Comparison of ENCODE assay signal across 13 cellular contexts in genomic region chr9:127847155-127847463, GRCh38. TPM values are rescaled to one million over a fixed set of nuclear protein-coding genes. Genes with fewer than 3 reads are reported as not detected.
DNase-seq lines count a peak whose midpoint lies in the region; ATAC-seq, FAIRE-seq and TF ChIP-seq lines count a peak whose summit lies in the region.
"Had no signal": no experiment of that assay in that cellular context is flagged by ENCODE, and none has a peak within 500 bp of the region (broad histone marks: within the 10 kb centered on the region; RNA-seq: fewer than 3 reads in every experiment).

No MANE protein-coding gene starts in this region.

- H3K9me3 Mint-ChIP-seq in immature natural killer cell, result peaks cover 3 to 12% (median 8%) of the 10 kb centered on the region in 6 donors
- peaks cover 9% of the 10 kb centered on the region for H3K9me3 Mint-ChIP-seq in activated naive CD8-positive, alpha-beta T cell treated with anti-CD3 and anti-CD28 coated beads, Interleukin-2, amount 50 U/mL, for 24 hours

- peaks cover 14 to 17% of the 10 kb centered on the region in 2 donors for H3K4me1 Mint-ChIP-seq in immature natural killer cell
- peaks cover 5% of the 10 kb centered on the region for H3K4me1 Mint-ChIP-seq in activated naive CD8-positive, alpha-beta T cell treated with anti-CD3 and anti-CD28 coated beads, Interleukin-2, amount 50 U/mL, for 24 hours

- no peak overlapping the region for H3K4me3 Mint-ChIP-seq in immature natural killer cell
- H3K4me3 Mint-ChIP-seq in activated naive CD8-positive, alpha-beta T cell treated with anti-CD3 and anti-CD28 coated beads, Interleukin-2, amount 50 U/mL, for 24 hours, result no peak overlapping the region
- H3K4me3 Mint-ChIP-seq: WTC11 had no signal

- no peak for ATAC-seq in activated naive CD8-positive, alpha-beta T cell treated with anti-CD3 and anti-CD28 coated beads, Interleukin-2, amount 50 U/mL, for 24 hours
- ATAC-seq: WTC11 had no signal

- intact Hi-C loops in adrenal gland (cut with DNase I), result no loop called here

- no peaks in the 10 kb centered on the region for H3K9me3 ChIP-seq in adrenal gland (replicated peaks in 1 of 3)

- no peaks in the 10 kb centered on the region for H3K27me3 Mint-ChIP-seq in immature natural killer cell (ENCODE audit: low read depth in 3 of 3)
- H3K27me3 Mint-ChIP-seq in activated naive CD8-positive, alpha-beta T cell treated with anti-CD3 and anti-CD28 coated beads, Interleukin-2, amount 50 U/mL, for 24 hours, result no peaks in the 10 kb centered on the region

- WGBS in adrenal gland, 4 donors, result 40 to 58% (median 52%) methylated on average over 4 to 6 of the region's 6 CpGs

- FAIRE-seq in frontal cortex (lab: Jason Lieb, UNC) (no peak), GM19239 (lab: Jason Lieb, UNC) (no peak)
- FAIRE-seq: RCC 7860 had no signal

- peaks cover 7 to 19% (median 8%) of the 10 kb centered on the region in 3 donors for H3K36me3 Mint-ChIP-seq in immature natural killer cell
- H3K36me3 Mint-ChIP-seq in activated naive CD8-positive, alpha-beta T cell treated with anti-CD3 and anti-CD28 coated beads, Interleukin-2, amount 50 U/mL, for 24 hours (ENCODE audit: low read depth), result peaks cover 32% of the 10 kb centered on the region

- H3K27me3 ChIP-seq in adrenal gland, result no peaks in the 10 kb centered on the region

- H3K27ac Mint-ChIP-seq in immature natural killer cell, result peak overlapping the region; percentile 49 to 80 (median 64)
- no peak overlapping the region for H3K27ac Mint-ChIP-seq in activated naive CD8-positive, alpha-beta T cell treated with anti-CD3 and anti-CD28 coated beads, Interleukin-2, amount 50 U/mL, for 24 hours
- H3K27ac Mint-ChIP-seq: WTC11 had no signal

- no peak for TF ChIP-seq POLR2A in adrenal gland (IDR thresholded peaks at IDR 0.05)

- H3K27ac ChIP-seq in adrenal gland, result peak overlapping the region in 4 of 5 donors; percentile 51 to 89 (median 56)

- peak overlapping the region in 1 of 4 donors; percentile 7 for H3K4me3 ChIP-seq in adrenal gland

- peaks cover 0 to 11% of the 10 kb centered on the region in 2 donors for H3K36me3 ChIP-seq in adrenal gland (replicated peaks in 1 of 2)

- peaks cover 0 to 29% of the 10 kb centered on the region in 2 donors for H3K4me1 ChIP-seq in adrenal gland (replicated peaks in 1 of 2)
- H3K4me1 ChIP-seq: Caco-2 had no signal

- DNase-seq in DMS 273 (lab: John Stamatoyannopoulos, UW; ENCODE audit: unreplicated experiment), result peak; percentile 70
- DNase-seq in adrenal gland, result peak in 2 of 7 donors; percentile 56 to 69
- DNase-seq in immature natural killer cell, result peak in 1 of 3 donors; percentile 25
- DNase-seq in renal cortical epithelial cell (ENCODE audit: low read depth), result peak; percentile 33
- DNase-seq in HT-29 (ENCODE audit: low spot score), result no peak
- DNase-seq in activated naive CD8-positive, alpha-beta T cell treated with anti-CD3 and anti-CD28 coated beads, Interleukin-2, amount 50 U/mL, for 24 hours, result no peak
- no peak for DNase-seq in frontal cortex (ENCODE audit: low spot score in 2 of 2)
- no peak for DNase-seq in GM19239 (ENCODE audit: insufficient read length, low spot score)
- DNase-seq: Caco-2, NCI-H1694 treated with DMSO at 0.1 percent for 48 hours, nucleus accumbens had no signal

- TF ChIP-seq CTCF in adrenal gland (IDR thresholded peaks at IDR 0.05), result peak in 1 of 6 experiments; percentile 10

RNA-seq across cellular contexts. Expression of gene ENG, which starts 7.3 kb away (rescaled TPM):
- total RNA-seq in adrenal gland, result 100 to 1,000 TPM in 5 of 8 donors, 10 to 100 TPM in 3; 69.2 to 214 (median 123) TPM
- polyA plus RNA-seq in adrenal gland, result 100 to 1,000 TPM in 1 of 3 donors, 10 to 100 TPM in 2; 43.2 to 116 (median 96.7) TPM
- 10 to 100 TPM in 1 of 3 donors, 1 to 10 TPM in 2; 7.2 to 12.1 (median 8.6) TPM for polyA plus RNA-seq in immature natural killer cell
- 0.87 and 6.8 TPM in 2 replicates for total RNA-seq in renal cortical epithelial cell
- 6.1 and 6.4 TPM in 2 replicates for total RNA-seq in HT-29 (2014; rRNA removed; shearing (Covaris generic))
- total RNA-seq in frontal cortex, result 0.82 TPM

RNA-seq across cellular contexts. Expression of gene AK1, which starts 30.4 kb away (rescaled TPM):
- 100 to 1,000 TPM in 3 of 8 donors, 10 to 100 TPM in 5; 51.9 to 136 (median 88.0) TPM for total RNA-seq in adrenal gland
- 100 to 1,000 TPM in 2 of 3 donors, 10 to 100 TPM in 1; 60.0 to 242 (median 175) TPM for polyA plus RNA-seq in adrenal gland
- polyA plus RNA-seq in immature natural killer cell, result 1 to 10 TPM in 1 of 3 donors, under 1 TPM in 1, not detected in 1; 0.12 to 1.0 TPM
- 37.3 and 43.8 TPM in 2 replicates for total RNA-seq in renal cortical epithelial cell
- total RNA-seq in HT-29 (2014; rRNA removed; shearing (Covaris generic)), result 85.0 and 101 TPM in 2 replicates
- 25.7 TPM for total RNA-seq in frontal cortex

RNA-seq across cellular contexts. Expression of gene FPGS, which starts 44.4 kb away (rescaled TPM):
- total RNA-seq in adrenal gland (100 to 1,000 TPM in 5 of 8 donors, 10 to 100 TPM in 3; 58.7 to 359 (median 120) TPM), renal cortical epithelial cell (75.2 and 136 TPM in 2 replicates), frontal cortex (18.3 TPM)
- polyA plus RNA-seq in adrenal gland (100 to 1,000 TPM in 2 of 3 donors, 10 to 100 TPM in 1; 59.6 to 176 (median 144) TPM), immature natural killer cell (10 to 100 TPM; 77.3 to 97.7 (median 89.1) TPM)
- total RNA-seq in HT-29 (2014; rRNA removed; shearing (Covaris generic)), result 180 and 200 TPM in 2 replicates

RNA-seq across cellular contexts. Expression of gene ST6GALNAC6, which starts 52.3 kb away (rescaled TPM):
- 100 to 1,000 TPM in 1 of 8 donors, 10 to 100 TPM in 7; 39.1 to 129 (median 68.1) TPM for total RNA-seq in adrenal gland
- 10 to 100 TPM; 26.7 to 46.9 (median 40.0) TPM for polyA plus RNA-seq in adrenal gland
- polyA plus RNA-seq in immature natural killer cell, result 10 to 100 TPM; 84.0 to 97.8 (median 94.1) TPM
- total RNA-seq in renal cortical epithelial cell, result 23.1 and 30.5 TPM in 2 replicates
- total RNA-seq in HT-29 (2014; rRNA removed; shearing (Covaris generic)), result 14.5 and 16.6 TPM in 2 replicates
- total RNA-seq in frontal cortex, result 28.5 TPM

Comparison
In these comparisons a context has a peak if more than half of its experiments do, and no peak if none do; other contexts are left out.
1. DNase-seq: peak in DMS 273 (single experiment) and renal cortical epithelial cell (single experiment); none in HT-29 (single experiment), activated naive CD8-positive, alpha-beta T cell treated with anti-CD3 and anti-CD28 coated beads, Interleukin-2, amount 50 U/mL, for 24 hours (single experiment), frontal cortex (0 of 2) and GM19239 (single experiment).